In the genomic region with DNA sequence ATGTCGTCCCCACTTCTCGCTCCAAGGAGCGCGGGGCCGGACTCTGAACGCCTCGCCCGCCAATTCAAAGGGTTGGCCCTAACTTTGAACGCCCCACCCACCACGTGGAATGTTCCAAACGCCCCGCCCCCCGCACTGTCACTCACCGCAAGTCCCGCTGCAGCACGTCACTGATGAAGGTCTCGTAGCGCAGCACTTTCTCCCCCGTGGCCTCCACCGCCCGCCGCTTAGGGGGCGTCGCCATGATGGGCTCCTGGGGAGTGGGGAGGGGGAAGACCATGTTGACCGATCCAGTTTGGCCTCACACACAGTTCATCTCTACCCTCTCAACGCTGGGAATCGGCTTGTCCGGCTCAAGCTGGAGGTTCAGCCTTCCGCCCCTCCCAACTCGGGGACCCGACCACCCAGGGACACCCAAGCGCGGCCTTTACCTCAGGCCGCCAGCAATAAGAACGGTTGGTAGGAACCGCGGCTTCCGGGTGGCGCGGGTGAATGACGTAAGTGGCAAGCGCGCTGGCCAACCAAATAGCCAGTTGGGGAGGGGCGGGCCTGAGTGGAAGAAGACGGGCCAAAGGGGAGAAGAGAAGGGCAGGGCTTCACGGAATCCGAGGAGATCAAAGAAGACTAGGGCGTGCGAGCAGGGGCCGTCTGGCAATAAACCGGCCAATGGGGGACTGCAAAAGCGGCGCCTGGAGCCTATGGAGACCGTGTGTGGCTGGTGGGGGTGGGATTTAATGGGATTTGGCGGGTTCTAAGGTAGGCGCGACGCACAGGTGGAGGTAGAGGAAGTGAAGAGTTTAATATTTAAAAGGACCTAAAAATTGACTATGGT, we compare ENCODE assay signal across 8 cellular contexts. TPM values are rescaled to one million over a fixed set of nuclear protein-coding genes. Genes with fewer than 3 reads are reported as not detected.
DNase-seq lines count a peak whose midpoint lies in the region; ATAC-seq and TF ChIP-seq lines count a peak whose summit lies in the region.

A gene with protein sequence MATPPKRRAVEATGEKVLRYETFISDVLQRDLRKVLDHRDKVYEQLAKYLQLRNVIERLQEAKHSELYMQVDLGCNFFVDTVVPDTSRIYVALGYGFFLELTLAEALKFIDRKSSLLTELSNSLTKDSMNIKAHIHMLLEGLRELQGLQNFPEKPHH (minus strand): TSS at position 497 of the 832 bp plus-strand sequence. CDS start 253 bp downstream, at position 244.

- WGBS in tibial nerve, 2 donors, result 1 to 50% methylated on average over 16 to 58 of the region's 58 CpGs

- H3K4me3 ChIP-seq in parathyroid adenoma (ENCODE audit: low read depth, low read length) (peak within 1 kb of the TSS; percentile 78), tibial nerve (peak within 1 kb of the TSS; percentile 41 to 65 (median 54))

- peak within 1 kb of the TSS; percentile 88 for H3K4me3 Mint-ChIP-seq in activated naive CD8-positive, alpha-beta T cell treated with anti-CD3 and anti-CD28 coated beads, Interleukin-2, amount 50 U/mL, for 24 hours

- H3K36me3 Mint-ChIP-seq in activated naive CD8-positive, alpha-beta T cell treated with anti-CD3 and anti-CD28 coated beads, Interleukin-2, amount 50 U/mL, for 24 hours (ENCODE audit: low read depth), result peaks cover 40% of the 10 kb centered on the region

- H3K27ac Mint-ChIP-seq in activated naive CD8-positive, alpha-beta T cell treated with anti-CD3 and anti-CD28 coated beads, Interleukin-2, amount 50 U/mL, for 24 hours, result peak within 1 kb of the TSS; percentile 95

- H2AFZ ChIP-seq in parathyroid adenoma, result peak within 1 kb of the TSS; percentile 86

- DNase-seq in NCI-H1417 treated with DMSO at 0.1 percent for 48 hours (lab: John Stamatoyannopoulos, UW) (peak; percentile 96), SW480 (ENCODE audit: low spot score) (peak; percentile 97), Right ventricle myocardium inferior (ENCODE audit: missing footprints) (peak; percentile 96), tibial nerve (ENCODE audit: low spot score in 2 of 2) (peak; percentile 84 to 87)
- peak; percentile 92 for DNase-seq in activated naive CD8-positive, alpha-beta T cell treated with anti-CD3 and anti-CD28 coated beads, Interleukin-2, amount 50 U/mL, for 24 hours

- H3K79me2 ChIP-seq in parathyroid adenoma, result no peaks in the 10 kb centered on the region

- no peaks in the 10 kb centered on the region for H3K36me3 ChIP-seq in parathyroid adenoma (ENCODE audit: control insufficient read depth, insufficient read depth, low read length)
- H3K36me3 ChIP-seq in tibial nerve, result peaks cover 0 to 25% (median 0%) of the 10 kb centered on the region in 3 donors

- peak within 1 kb of the TSS; percentile 80 for H3K9ac ChIP-seq in parathyroid adenoma

- H3K27ac ChIP-seq in parathyroid adenoma, result peak within 1 kb of the TSS; percentile 99
- peak within 1 kb of the TSS; percentile 95 to 98 (median 96) for H3K27ac ChIP-seq in tibial nerve

- H3K4me1 ChIP-seq in parathyroid adenoma (peaks cover 2% of the 10 kb centered on the region), tibial nerve (peaks cover 0 to 10% (median 3%) of the 10 kb centered on the region in 4 donors)

- no peaks in the 10 kb centered on the region for H3K27me3 ChIP-seq in parathyroid adenoma (ENCODE audit: control insufficient read depth, insufficient read depth, low read length)
- H3K27me3 ChIP-seq in tibial nerve, result no peaks in the 10 kb centered on the region

- ATAC-seq in HG02759 (IDR thresholded peaks at IDR 0.05; ENCODE audit: unreplicated experiment), result peak; percentile 82
- ATAC-seq in activated naive CD8-positive, alpha-beta T cell treated with anti-CD3 and anti-CD28 coated beads, Interleukin-2, amount 50 U/mL, for 24 hours, result peak; percentile 85
- peak; percentile 93 for ATAC-seq in Right ventricle myocardium inferior

- peaks cover 4% of the 10 kb centered on the region for H3K9me3 Mint-ChIP-seq in activated naive CD8-positive, alpha-beta T cell treated with anti-CD3 and anti-CD28 coated beads, Interleukin-2, amount 50 U/mL, for 24 hours

- H3K27me3 Mint-ChIP-seq in activated naive CD8-positive, alpha-beta T cell treated with anti-CD3 and anti-CD28 coated beads, Interleukin-2, amount 50 U/mL, for 24 hours, result no peaks in the 10 kb centered on the region

- peaks cover 53% of the 10 kb centered on the region for H3K4me1 Mint-ChIP-seq in activated naive CD8-positive, alpha-beta T cell treated with anti-CD3 and anti-CD28 coated beads, Interleukin-2, amount 50 U/mL, for 24 hours

- H3K4me2 ChIP-seq in parathyroid adenoma (ENCODE audit: low read length), result peak within 1 kb of the TSS; percentile 65

- intact Hi-C loops in Right ventricle myocardium inferior (cut with DNase I), result loop anchor here (10.0 kb wide), 3 partner anchors 136 to 366 kb away; partner anchors contain the start of gene ZNF81

- TF ChIP-seq POLR2A in GM10847 (IDR thresholded peaks at IDR 0.05; ENCODE audit: extremely low read depth, insufficient read length) (peak; percentile 53), tibial nerve (IDR thresholded peaks at IDR 0.05) (peak; percentile 64 to 78)

- H3K9me3 ChIP-seq in parathyroid adenoma (ENCODE audit: control insufficient read depth, low read length) (no peaks in the 10 kb centered on the region), tibial nerve (no peaks in the 10 kb centered on the region)

- TF ChIP-seq CTCF in parathyroid adenoma (IDR thresholded peaks at IDR 0.05) (peak; percentile 8), tibial nerve (IDR thresholded peaks at IDR 0.05) (peak in 1 of 5 experiments; percentile 13)

- TF ChIP-seq EP300 in tibial nerve (IDR thresholded peaks at IDR 0.05), result peak; percentile 35 to 93

RNA-seq across cellular contexts. Expression of the gene that starts here (rescaled TPM):
- total RNA-seq in Right ventricle myocardium inferior, result 86.4 TPM
- total RNA-seq in tibial nerve, result 100 to 1,000 TPM in 3 of 4 donors, 10 to 100 TPM in 1; 95.7 to 129 (median 118) TPM

Comparison
In these comparisons a context has a peak if more than half of its experiments do, and no peak if none do; other contexts are left out.
1. Peak in every context shown above with its lines: DNase-seq, ATAC-seq, H3K4me3 ChIP-seq and H3K27ac ChIP-seq.